Comparison of ENCODE assay signal across 1 cellular context in the genomic region with DNA sequence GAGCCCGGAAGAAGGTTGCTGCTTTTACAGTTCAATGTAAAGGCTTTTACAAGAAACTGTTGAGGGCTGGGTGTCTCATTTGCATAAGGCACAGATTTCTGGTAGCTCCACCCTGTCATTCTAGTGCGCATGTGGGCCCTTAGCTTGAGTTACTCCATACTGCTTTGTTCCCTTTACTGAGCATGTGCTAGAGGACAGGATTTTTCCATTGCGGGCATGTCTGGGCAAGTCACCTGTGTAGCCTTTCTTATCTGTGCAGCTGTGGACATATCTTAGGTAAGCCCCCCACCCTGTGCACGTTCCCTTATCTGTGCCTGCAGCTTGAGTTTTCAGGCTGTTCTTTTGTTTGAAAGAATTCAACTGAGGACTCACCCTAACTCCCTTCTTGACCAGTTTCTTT.
TF ChIP-seq lines count a peak whose summit lies in the region.

No MANE protein-coding gene starts in this region.

TF ChIP-seq in HCT116, 20 proteins besides CTCF, POLR2A, EP300 and RAD21:
- TF ChIP-seq, protein P1, sequence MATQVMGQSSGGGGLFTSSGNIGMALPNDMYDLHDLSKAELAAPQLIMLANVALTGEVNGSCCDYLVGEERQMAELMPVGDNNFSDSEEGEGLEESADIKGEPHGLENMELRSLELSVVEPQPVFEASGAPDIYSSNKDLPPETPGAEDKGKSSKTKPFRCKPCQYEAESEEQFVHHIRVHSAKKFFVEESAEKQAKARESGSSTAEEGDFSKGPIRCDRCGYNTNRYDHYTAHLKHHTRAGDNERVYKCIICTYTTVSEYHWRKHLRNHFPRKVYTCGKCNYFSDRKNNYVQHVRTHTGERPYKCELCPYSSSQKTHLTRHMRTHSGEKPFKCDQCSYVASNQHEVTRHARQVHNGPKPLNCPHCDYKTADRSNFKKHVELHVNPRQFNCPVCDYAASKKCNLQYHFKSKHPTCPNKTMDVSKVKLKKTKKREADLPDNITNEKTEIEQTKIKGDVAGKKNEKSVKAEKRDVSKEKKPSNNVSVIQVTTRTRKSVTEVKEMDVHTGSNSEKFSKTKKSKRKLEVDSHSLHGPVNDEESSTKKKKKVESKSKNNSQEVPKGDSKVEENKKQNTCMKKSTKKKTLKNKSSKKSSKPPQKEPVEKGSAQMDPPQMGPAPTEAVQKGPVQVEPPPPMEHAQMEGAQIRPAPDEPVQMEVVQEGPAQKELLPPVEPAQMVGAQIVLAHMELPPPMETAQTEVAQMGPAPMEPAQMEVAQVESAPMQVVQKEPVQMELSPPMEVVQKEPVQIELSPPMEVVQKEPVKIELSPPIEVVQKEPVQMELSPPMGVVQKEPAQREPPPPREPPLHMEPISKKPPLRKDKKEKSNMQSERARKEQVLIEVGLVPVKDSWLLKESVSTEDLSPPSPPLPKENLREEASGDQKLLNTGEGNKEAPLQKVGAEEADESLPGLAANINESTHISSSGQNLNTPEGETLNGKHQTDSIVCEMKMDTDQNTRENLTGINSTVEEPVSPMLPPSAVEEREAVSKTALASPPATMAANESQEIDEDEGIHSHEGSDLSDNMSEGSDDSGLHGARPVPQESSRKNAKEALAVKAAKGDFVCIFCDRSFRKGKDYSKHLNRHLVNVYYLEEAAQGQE (IDR thresholded peaks at IDR 0.05; ENCODE audit: low read depth) = no peak
- no peak for TF ChIP-seq POLR2AphosphoS5 (IDR thresholded peaks at IDR 0.05; ENCODE audit: low read depth, low read length)
- no peak for TF ChIP-seq ZNF274 (IDR thresholded peaks at IDR 0.05; ENCODE audit: low read depth, low read length)
- no peak for TF ChIP-seq EGR1 (IDR thresholded peaks at IDR 0.05; ENCODE audit: low read depth)
- TF ChIP-seq JUND (IDR thresholded peaks at IDR 0.05) = no peak
- TF ChIP-seq, protein P2, sequence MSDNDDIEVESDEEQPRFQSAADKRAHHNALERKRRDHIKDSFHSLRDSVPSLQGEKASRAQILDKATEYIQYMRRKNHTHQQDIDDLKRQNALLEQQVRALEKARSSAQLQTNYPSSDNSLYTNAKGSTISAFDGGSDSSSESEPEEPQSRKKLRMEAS (IDR thresholded peaks at IDR 0.05) = no peak
- TF ChIP-seq, protein P3, sequence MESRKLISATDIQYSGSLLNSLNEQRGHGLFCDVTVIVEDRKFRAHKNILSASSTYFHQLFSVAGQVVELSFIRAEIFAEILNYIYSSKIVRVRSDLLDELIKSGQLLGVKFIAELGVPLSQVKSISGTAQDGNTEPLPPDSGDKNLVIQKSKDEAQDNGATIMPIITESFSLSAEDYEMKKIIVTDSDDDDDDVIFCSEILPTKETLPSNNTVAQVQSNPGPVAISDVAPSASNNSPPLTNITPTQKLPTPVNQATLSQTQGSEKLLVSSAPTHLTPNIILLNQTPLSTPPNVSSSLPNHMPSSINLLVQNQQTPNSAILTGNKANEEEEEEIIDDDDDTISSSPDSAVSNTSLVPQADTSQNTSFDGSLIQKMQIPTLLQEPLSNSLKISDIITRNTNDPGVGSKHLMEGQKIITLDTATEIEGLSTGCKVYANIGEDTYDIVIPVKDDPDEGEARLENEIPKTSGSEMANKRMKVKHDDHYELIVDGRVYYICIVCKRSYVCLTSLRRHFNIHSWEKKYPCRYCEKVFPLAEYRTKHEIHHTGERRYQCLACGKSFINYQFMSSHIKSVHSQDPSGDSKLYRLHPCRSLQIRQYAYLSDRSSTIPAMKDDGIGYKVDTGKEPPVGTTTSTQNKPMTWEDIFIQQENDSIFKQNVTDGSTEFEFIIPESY (IDR thresholded peaks at IDR 0.05; ENCODE audit: extremely low read depth, insufficient replicate concordance, low read length) = no peak
- no peak for TF ChIP-seq YY1 (IDR thresholded peaks at IDR 0.05; ENCODE audit: extremely low read depth, insufficient replicate concordance, low read depth, low read length)
- TF ChIP-seq SP1 (IDR thresholded peaks at IDR 0.05; ENCODE audit: low read depth) = no peak
- TF ChIP-seq SIN3A (IDR thresholded peaks at IDR 0.05; ENCODE audit: low read depth) = no peak
- TF ChIP-seq FOSL1 (IDR thresholded peaks at IDR 0.05; ENCODE audit: low read depth) = no peak
- TF ChIP-seq EZH2phosphoT487 (IDR thresholded peaks at IDR 0.05; ENCODE audit: borderline replicate concordance) = no peak
- no peak for TF ChIP-seq SRF (IDR thresholded peaks at IDR 0.05; ENCODE audit: low read depth)
- TF ChIP-seq ZFX (IDR thresholded peaks at IDR 0.05) = no peak
- TF ChIP-seq, protein P4, sequence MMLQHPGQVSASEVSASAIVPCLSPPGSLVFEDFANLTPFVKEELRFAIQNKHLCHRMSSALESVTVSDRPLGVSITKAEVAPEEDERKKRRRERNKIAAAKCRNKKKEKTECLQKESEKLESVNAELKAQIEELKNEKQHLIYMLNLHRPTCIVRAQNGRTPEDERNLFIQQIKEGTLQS (IDR thresholded peaks at IDR 0.05) = no peak
- TF ChIP-seq EZH2 (IDR thresholded peaks at IDR 0.05) = no peak
